Comparison of ENCODE assay signal across 7 cellular contexts in genomic region chr19:1929051-1929742, GRCh38. TPM values are rescaled to one million over a fixed set of nuclear protein-coding genes. Genes with fewer than 3 reads are reported as not detected.
A peak's percentile ranks its signal among the peaks of the same experiment; 100 is the strongest.
DNase-seq lines count a peak whose midpoint lies in the region; FAIRE-seq and TF ChIP-seq lines count a peak whose summit lies in the region.

No MANE protein-coding gene starts in this region.

- no peaks in the 10 kb centered on the region for H3K36me3 Mint-ChIP-seq in IgD-negative memory B cell

- peak overlapping the region; percentile 88 for H3K4me2 ChIP-seq in osteoblast (ENCODE audit: insufficient read depth, low read length)

- peak; percentile 86 for FAIRE-seq in GM12891 (lab: Jason Lieb, UNC)
- FAIRE-seq in frontal cortex (lab: Jason Lieb, UNC) = no peak

- H3K9me3 Mint-ChIP-seq in IgD-negative memory B cell = no peaks in the 10 kb centered on the region

- H3K27me3 Mint-ChIP-seq in IgD-negative memory B cell = peaks cover 2% of the 10 kb centered on the region

- peaks cover 14 to 29% (median 23%) of the 10 kb centered on the region in 3 donors for H3K4me1 Mint-ChIP-seq in IgD-negative memory B cell

- H3K27me3 ChIP-seq in osteoblast (ENCODE audit: insufficient read depth, low read length) = no peaks in the 10 kb centered on the region
- H3K27me3 ChIP-seq in suprapubic skin = no peaks in the 10 kb centered on the region

- H3K4me3 Mint-ChIP-seq in IgD-negative memory B cell = peak overlapping the region; percentile 54 to 94 (median 84)

- no peak for TF ChIP-seq EP300 in suprapubic skin (IDR thresholded peaks at IDR 0.05)

- H2AFZ ChIP-seq in osteoblast (ENCODE audit: low read length) = peak overlapping the region; percentile 65

- H3K27ac Mint-ChIP-seq in IgD-negative memory B cell = peak overlapping the region; percentile 69 to 81 (median 76)

- H3K9me3 ChIP-seq in osteoblast (ENCODE audit: low read depth, low read length) = no peaks in the 10 kb centered on the region
- H3K9me3 ChIP-seq in suprapubic skin = no peaks in the 10 kb centered on the region

- DNase-seq in GM12891 (ENCODE audit: insufficient read length, low spot score) (peak; percentile 96), RWPE1 (ENCODE audit: low spot score) (peak; percentile 80), frontal cortex (ENCODE audit: low spot score in 2 of 2) (peak; percentile 74 to 88), osteoblast (ENCODE audit: insufficient read length, low spot score, missing footprints) (peak; percentile 98), suprapubic skin (ENCODE audit: low spot score in 2 of 2) (no peak)
- DNase-seq in activated effector memory CD4-positive, alpha-beta T cell treated with anti-CD3 and anti-CD28 coated beads, Interleukin-2, amount 50 U/mL, for 16 hours = peak; percentile 92

- peak overlapping the region; percentile 66 for H3K4me3 ChIP-seq in osteoblast (ENCODE audit: insufficient read depth, low read length)
- peak overlapping the region; percentile 40 for H3K4me3 ChIP-seq in suprapubic skin

- WGBS in suprapubic skin = 16% methylated on average over 27 of the region's 42 CpGs

- H3K79me2 ChIP-seq in osteoblast (ENCODE audit: insufficient read depth, low read length) = no peaks in the 10 kb centered on the region

- CTCF ChIA-PET in RWPE1 (lab: Yijun Ruan, JAX) = interaction anchor here (0.6 to 1.4 kb wide), 15 partner anchors 12 to 284 kb away, joined by 3 to 8 read pairs (median 3); no protein-coding TSS in a partner anchor

- TF ChIP-seq CTCF in RWPE1 (conservative IDR thresholded peaks at IDR 0.05; ENCODE audit: low read depth) (peak; percentile 91), osteoblast (IDR thresholded peaks at IDR 0.05; ENCODE audit: extremely low read depth, low read depth, low read length) (peak; percentile 75), suprapubic skin (IDR thresholded peaks at IDR 0.05) (peak; percentile 84 to 92)

- POLR2A ChIA-PET in RWPE1 (lab: Yijun Ruan, JAX; ENCODE audit: low non-redundant PET) = no interaction called here

- H3K36me3 ChIP-seq in osteoblast (ENCODE audit: insufficient read depth, low read length) (peaks cover 4% of the 10 kb centered on the region), suprapubic skin (peaks cover 17% of the 10 kb centered on the region)

- H3K27ac ChIP-seq in RWPE1 (peak overlapping the region; percentile 18; the same call in 1 of the 2 replicates), osteoblast (ENCODE audit: low read depth, low read length) (no peak overlapping the region), suprapubic skin (no peak overlapping the region)

- no peak for TF ChIP-seq POLR2A in GM12891 (IDR thresholded peaks at IDR 0.05; ENCODE audit: low read depth, low read length)
- no peak for TF ChIP-seq POLR2A in suprapubic skin (IDR thresholded peaks at IDR 0.05)

- peaks cover 9% of the 10 kb centered on the region for H3K4me1 ChIP-seq in osteoblast (ENCODE audit: insufficient read depth, low read length)
- peaks cover 15% of the 10 kb centered on the region for H3K4me1 ChIP-seq in suprapubic skin

- no peaks in the 10 kb centered on the region for H4K20me1 ChIP-seq in osteoblast (ENCODE audit: insufficient read depth, low read length)

TF ChIP-seq in GM12891, 5 proteins besides CTCF, POLR2A, EP300 and RAD21:
- no peak for TF ChIP-seq POLR2AphosphoS5 (IDR thresholded peaks at IDR 0.05; ENCODE audit: low read depth, low read length)
- peak; percentile 55 for TF ChIP-seq PAX5 (IDR thresholded peaks at IDR 0.05; ENCODE audit: insufficient read depth, low read length, severe bottlenecking)

RNA-seq across cellular contexts. Expression of gene CSNK1G2, which starts 11.8 kb away (rescaled TPM):
- 37.1 TPM for polyA plus RNA-seq in GM12891 (2012; ENCODE audit: low read depth, missing spikeins)
- polyA plus RNA-seq in IgD-negative memory B cell = 28.8 TPM
- 41.6 TPM for total RNA-seq in frontal cortex
- total RNA-seq in osteoblast = 68.8 and 70.1 TPM in 2 replicates
- 10 to 100 TPM; 46.1 to 89.0 (median 59.3) TPM for total RNA-seq in suprapubic skin

RNA-seq across cellular contexts. Expression of gene ADAT3, which starts 24.0 kb away (rescaled TPM):
- 3.9 TPM for polyA plus RNA-seq in GM12891 (2012; ENCODE audit: low read depth, missing spikeins)
- 7.4 TPM for polyA plus RNA-seq in IgD-negative memory B cell
- total RNA-seq in frontal cortex = 1.2 TPM
- 3.3 and 3.8 TPM in 2 replicates for total RNA-seq in osteoblast
- 10 to 100 TPM; 13.4 to 26.7 (median 22.3) TPM for total RNA-seq in suprapubic skin

RNA-seq across cellular contexts. Expression of gene SCAMP4, which starts 24.0 kb away (rescaled TPM):
- 22.1 TPM for polyA plus RNA-seq in GM12891 (2012; ENCODE audit: low read depth, missing spikeins)
- 43.1 TPM for polyA plus RNA-seq in IgD-negative memory B cell
- total RNA-seq in frontal cortex = 11.4 TPM
- total RNA-seq in osteoblast = 55.7 and 70.6 TPM in 2 replicates
- total RNA-seq in suprapubic skin = 100 to 1,000 TPM in 2 of 4 donors, 10 to 100 TPM in 2; 68.1 to 119 (median 103) TPM

RNA-seq across cellular contexts. Expression of gene ABHD17A, which starts 43.9 kb away (rescaled TPM):
- 35.6 TPM for polyA plus RNA-seq in GM12891 (2012; ENCODE audit: low read depth, missing spikeins)
- polyA plus RNA-seq in IgD-negative memory B cell = 107 TPM
- total RNA-seq in frontal cortex (42.0 TPM), osteoblast (49.5 and 52.5 TPM in 2 replicates), suprapubic skin (100 to 1,000 TPM in 3 of 4 donors, 10 to 100 TPM in 1; 82.3 to 120 (median 110) TPM)

Comparison
In these comparisons a context has a peak if more than half of its experiments do, and no peak if none do; other contexts are left out.
1. DNase-seq: peak in GM12891 (single experiment), RWPE1 (single experiment), activated effector memory CD4-positive, alpha-beta T cell treated with anti-CD3 and anti-CD28 coated beads, Interleukin-2, amount 50 U/mL, for 16 hours (single experiment), frontal cortex (2 of 2) and osteoblast (single experiment); none in suprapubic skin (0 of 2).
2. Peak in every context shown above with its lines, with median percentiles within 50 percentile points of each other: CTCF ChIP-seq.